Comparison of ENCODE assay signal across 17 cellular contexts in genomic region chr17:8283356-8283755, GRCh38. TPM values are rescaled to one million over a fixed set of nuclear protein-coding genes. Genes with fewer than 3 reads are reported as not detected.
"Had no signal": no experiment of that assay in that cellular context is flagged by ENCODE, and none has a peak within 500 bp of the region (broad histone marks: within the 10 kb centered on the region; RNA-seq: fewer than 3 reads in every experiment).

No MANE protein-coding gene starts in this region.

- H3K4me3 Mint-ChIP-seq: activated naive CD8-positive, alpha-beta T cell treated with anti-CD3 and anti-CD28 coated beads, Interleukin-2, amount 10 ng/mL, durations not matched to agents 7 days and 5 days; natural killer cell treated with Interleukin-12 subunit alpha and Interleukin-12 subunit beta and Interleukin-15 and Interleukin-18, amount 100 ng/mL, for 72 hours; stimulated activated memory B cell treated with anti-CD40 and anti-IgM and Interleukin-4, amounts not matched to agents 10 μg/mL and 1 μg/mL and 100 μg/mL, for 72 hours had no signal

- H3K27ac ChIP-seq: dorsolateral prefrontal cortex, lower lobe of right lung, sigmoid colon, thoracic aorta had no signal

- H3K27ac Mint-ChIP-seq: activated naive CD8-positive, alpha-beta T cell treated with anti-CD3 and anti-CD28 coated beads, Interleukin-2, amount 10 ng/mL, durations not matched to agents 7 days and 5 days; stimulated activated memory B cell treated with anti-CD40 and anti-IgM and Interleukin-4, amounts not matched to agents 10 μg/mL and 1 μg/mL and 100 μg/mL, for 72 hours had no signal

- H3K27me3 ChIP-seq: dorsolateral prefrontal cortex, sigmoid colon had no signal

- H3K36me3 Mint-ChIP-seq: activated naive CD8-positive, alpha-beta T cell treated with anti-CD3 and anti-CD28 coated beads, Interleukin-2, amount 10 ng/mL, durations not matched to agents 7 days and 5 days; brain; natural killer cell treated with Interleukin-12 subunit alpha and Interleukin-12 subunit beta and Interleukin-15 and Interleukin-18, amount 100 ng/mL, for 72 hours; stimulated activated memory B cell treated with anti-CD40 and anti-IgM and Interleukin-4, amounts not matched to agents 10 μg/mL and 1 μg/mL and 100 μg/mL, for 72 hours had no signal

- H3K27me3 Mint-ChIP-seq: activated naive CD8-positive, alpha-beta T cell treated with anti-CD3 and anti-CD28 coated beads, Interleukin-2, amount 10 ng/mL, durations not matched to agents 7 days and 5 days; natural killer cell treated with Interleukin-12 subunit alpha and Interleukin-12 subunit beta and Interleukin-15 and Interleukin-18, amount 100 ng/mL, for 72 hours; stimulated activated memory B cell treated with anti-CD40 and anti-IgM and Interleukin-4, amounts not matched to agents 10 μg/mL and 1 μg/mL and 100 μg/mL, for 72 hours had no signal

- ATAC-seq: lower lobe of right lung; natural killer cell treated with Interleukin-12 subunit alpha and Interleukin-12 subunit beta and Interleukin-15 and Interleukin-18, amount 100 ng/mL, for 72 hours; stimulated activated memory B cell treated with anti-CD40 and anti-IgM and Interleukin-4, amounts not matched to agents 10 μg/mL and 1 μg/mL and 100 μg/mL, for 72 hours had no signal

- H3K36me3 ChIP-seq: lower lobe of right lung, sigmoid colon, thoracic aorta had no signal

- DNase-seq: activated CD4-positive, alpha-beta T cell treated with anti-CD3 and anti-CD28 coated beads for 48 hours; activated CD4-positive, CD25-positive, alpha-beta regulatory T cell; activated gamma-delta T cell; activated naive CD8-positive, alpha-beta T cell treated with anti-CD3 and anti-CD28 coated beads, Interleukin-2, amount 10 ng/mL, durations not matched to agents 7 days and 5 days; anterior cingulate cortex; caudate nucleus; dorsolateral prefrontal cortex; hypothalamus; lower lobe of right lung; nucleus accumbens; sigmoid colon; stimulated activated CD4-positive, alpha-beta T cell treated with anti-CD3 and anti-CD28 coated beads, Interleukin-4, amount 100 ng/mL, for 4 hours had no signal

- H3K4me3 ChIP-seq: dorsolateral prefrontal cortex, lower lobe of right lung, sigmoid colon, thoracic aorta had no signal

- H3K9me3 Mint-ChIP-seq: activated naive CD8-positive, alpha-beta T cell treated with anti-CD3 and anti-CD28 coated beads, Interleukin-2, amount 10 ng/mL, durations not matched to agents 7 days and 5 days; brain; natural killer cell treated with Interleukin-12 subunit alpha and Interleukin-12 subunit beta and Interleukin-15 and Interleukin-18, amount 100 ng/mL, for 72 hours; stimulated activated memory B cell treated with anti-CD40 and anti-IgM and Interleukin-4, amounts not matched to agents 10 μg/mL and 1 μg/mL and 100 μg/mL, for 72 hours had no signal

- H3K9me3 ChIP-seq: lower lobe of right lung, sigmoid colon, thoracic aorta had no signal

RNA-seq across cellular contexts. Expression of gene ARHGEF15, which starts 26.7 kb away (rescaled TPM):
- total RNA-seq: activated naive CD8-positive, alpha-beta T cell treated with anti-CD3 and anti-CD28 coated beads, Interleukin-2, amount 10 ng/mL, durations not matched to agents 7 days and 5 days; natural killer cell treated with Interleukin-12 subunit alpha and Interleukin-12 subunit beta and Interleukin-15 and Interleukin-18, amount 100 ng/mL, for 72 hours had no signal
- polyA plus RNA-seq: keratinocyte had no signal
